21 cellular contexts compared by ENCODE assay signal in genomic region chr20:56001106-56001785, GRCh38. TPM values are rescaled to one million over a fixed set of nuclear protein-coding genes. Genes with fewer than 3 reads are reported as not detected.
"Had no signal": no experiment of that assay in that cellular context is flagged by ENCODE, and none has a peak within 500 bp of the region (broad histone marks: within the 10 kb centered on the region; RNA-seq: fewer than 3 reads in every experiment).

No MANE protein-coding gene starts in this region.

- H3K9me3 ChIP-seq: colonic mucosa, esophagus squamous epithelium, gastroesophageal sphincter, right atrium auricular region, suprapubic skin, thyroid gland, upper lobe of left lung, uterus had no signal

- ATAC-seq: gastroesophageal sphincter; left ventricle myocardium superior; naive thymus-derived CD4-positive, alpha-beta T cell; stimulated activated naive CD8-positive, alpha-beta T cell treated with anti-CD3 and anti-CD28 coated beads, Interleukin-15, Interleukin-2, amounts not matched to agents 100 U/mL and 50 U/mL, for 24 hours had no signal

- H3K27ac ChIP-seq: colonic mucosa, esophagus squamous epithelium, gastroesophageal sphincter, right atrium auricular region, suprapubic skin, thyroid gland, upper lobe of left lung, uterus had no signal

- DNase-seq: colonic mucosa; dermis blood vessel endothelial cell; esophagus squamous epithelium; foreskin fibroblast; glutamatergic neuron; islet precursor cell; left ventricle myocardium superior; mesendoderm; naive thymus-derived CD4-positive, alpha-beta T cell; nephron progenitor cell; stimulated activated CD4-positive, alpha-beta T cell treated with anti-CD3 and anti-CD28 coated beads, Interleukin-2, amount 100 ng/mL, for 48 hours; stimulated activated naive CD8-positive, alpha-beta T cell treated with anti-CD3 and anti-CD28 coated beads, Interleukin-15, Interleukin-2, amounts not matched to agents 100 U/mL and 50 U/mL, for 24 hours; thyroid gland; upper lobe of left lung; uterus had no signal

- H3K4me1 ChIP-seq: colonic mucosa had no signal

- H3K4me3 ChIP-seq: colonic mucosa, esophagus squamous epithelium, gastroesophageal sphincter, right atrium auricular region, smooth muscle cell, suprapubic skin, thyroid gland, upper lobe of left lung, uterus had no signal

- H3K36me3 ChIP-seq: colonic mucosa, esophagus squamous epithelium, gastroesophageal sphincter, right atrium auricular region, suprapubic skin, thyroid gland, upper lobe of left lung, uterus had no signal

RNA-seq across cellular contexts. Expression of gene CBLN4, which starts 4.1 kb away (rescaled TPM):
- total RNA-seq: dermis blood vessel endothelial cell; epithelial cell of proximal tubule; left ventricle myocardium superior; lung microvascular endothelial cell; naive thymus-derived CD4-positive, alpha-beta T cell; right atrium auricular region; smooth muscle cell had no signal
